In genomic region chr1:40059292-40059959, GRCh38 we compare ENCODE assay signal across 8 cellular contexts. TPM values are rescaled to one million over a fixed set of nuclear protein-coding genes. Genes with fewer than 3 reads are reported as not detected.
DNase-seq lines count a peak whose midpoint lies in the region; ATAC-seq and TF ChIP-seq lines count a peak whose summit lies in the region.

No MANE protein-coding gene starts in this region.

- H3K4me3 ChIP-seq in A673 (ENCODE audit: low read depth, low read length, poor library complexity, severe bottlenecking) (peak overlapping the region; percentile 16), NT2/D1 (ENCODE audit: insufficient read length, low read depth) (no peak overlapping the region), colonic mucosa (no peak overlapping the region)

- intact Hi-C loops in A673 (cut with micrococcal nuclease; ENCODE audit: unreplicated experiment), result no loop called here
- intact Hi-C loops in colonic mucosa (cut with DNase I), result no loop called here

- H3K36me3 ChIP-seq in A673 (ENCODE audit: insufficient read depth, low read length, poor library complexity, severe bottlenecking) (peaks cover 32% of the 10 kb centered on the region), NT2/D1 (ENCODE audit: insufficient read depth, insufficient read length, low read length) (peaks cover 92% of the 10 kb centered on the region), colonic mucosa (peaks cover 23% of the 10 kb centered on the region)

- H3K9me3 ChIP-seq in A673 (ENCODE audit: low read depth, low read length, poor library complexity, severe bottlenecking), result no peaks in the 10 kb centered on the region
- no peaks in the 10 kb centered on the region for H3K9me3 ChIP-seq in NT2/D1 (ENCODE audit: insufficient read depth, low read length)
- no peaks in the 10 kb centered on the region for H3K9me3 ChIP-seq in colonic mucosa

- BruUV-seq in A673 (replicated peaks; lab: Mats Ljungman, UMichigan), result no TSS peak

- H3K27me3 ChIP-seq in A673 (replicated peaks; ENCODE audit: insufficient read depth, low read depth, low read length, poor library complexity) (no peaks in the 10 kb centered on the region), NT2/D1 (ENCODE audit: insufficient read depth, insufficient read length) (no peaks in the 10 kb centered on the region), colonic mucosa (no peaks in the 10 kb centered on the region)

- H3K9ac ChIP-seq in NT2/D1 (ENCODE audit: insufficient read length, low read depth), result no peak overlapping the region
- H3K9ac ChIP-seq in colonic mucosa (ENCODE audit: low read depth in 2 of 2, low read length in 2 of 2), result peak overlapping the region in 1 of 2 donors; percentile 66

- H3K4me1 ChIP-seq in A673 (ENCODE audit: insufficient read depth, low read length, poor library complexity, severe bottlenecking), result peaks cover 30% of the 10 kb centered on the region
- peaks cover 4% of the 10 kb centered on the region for H3K4me1 ChIP-seq in NT2/D1 (ENCODE audit: insufficient read depth, insufficient read length)
- peaks cover 27% of the 10 kb centered on the region for H3K4me1 ChIP-seq in colonic mucosa

- peak; percentile 63 for ATAC-seq in GM19438 (IDR thresholded peaks at IDR 0.05; ENCODE audit: low read depth, unreplicated experiment)
- no peak for ATAC-seq in HG02798 (IDR thresholded peaks at IDR 0.05; ENCODE audit: poor library complexity, unreplicated experiment)

- POLR2A ChIA-PET in A673 (lab: Charles Lee; ENCODE audit: low non-redundant PET), result interaction anchor here (0.6 kb wide), 1 partner anchor 224 kb away, joined by 4 read pairs; no protein-coding TSS in a partner anchor

- peak; percentile 81 for DNase-seq in A673 (ENCODE audit: low spot score)
- peak; percentile 62 for DNase-seq in NT2/D1 (ENCODE audit: low read depth, low spot score)
- DNase-seq in colonic mucosa, result no peak
- DNase-seq in midbrain (lab: John Stamatoyannopoulos, UW), result peak; percentile 18
- no peak for DNase-seq in NCI-H524 treated with DMSO at 0.1 percent for 48 hours (lab: John Stamatoyannopoulos, UW)
- DNase-seq in NCI-H187 (lab: John Stamatoyannopoulos, UW), result no peak

- H3K27ac ChIP-seq in A673 (ENCODE audit: low read depth, low read length, poor library complexity, severe bottlenecking), result peak overlapping the region; percentile 82
- peak overlapping the region; percentile 85 for H3K27ac ChIP-seq in colonic mucosa

- CTCF ChIA-PET in A673 (lab: Charles Lee), result interaction anchor here (1.4 kb wide), 1 partner anchor 279 kb away, joined by 10 read pairs; no protein-coding TSS in a partner anchor

- TF ChIP-seq CTCF in A673 (conservative IDR thresholded peaks at IDR 0.05; ENCODE audit: low read depth, low read length) (peak; percentile 46; the same call in 1 of the 2 replicates), colonic mucosa (IDR thresholded peaks at IDR 0.05) (no peak)

RNA-seq across cellular contexts. Expression of gene CAP1, which starts 18.9 kb away (rescaled TPM):
- total RNA-seq in A673 (2021) (266 and 285 TPM in 2 replicates), colonic mucosa (100 to 1,000 TPM; 500 to 548 TPM)

RNA-seq across cellular contexts. Expression of gene PPT1, which starts 37.6 kb away (rescaled TPM):
- total RNA-seq in A673 (2021) (65.7 and 76.3 TPM in 2 replicates), colonic mucosa (10 to 100 TPM; 25.7 to 37.7 TPM)

Comparison
In these comparisons a context has a peak if more than half of its experiments do, and no peak if none do; other contexts are left out.
1. DNase-seq: peak in A673 (single experiment), NT2/D1 (single experiment) and midbrain (single experiment); none in colonic mucosa (single experiment), NCI-H524 treated with DMSO at 0.1 percent for 48 hours (single experiment) and NCI-H187 (0 of 2).